1 cellular context compared by ENCODE assay signal in the genomic region with DNA sequence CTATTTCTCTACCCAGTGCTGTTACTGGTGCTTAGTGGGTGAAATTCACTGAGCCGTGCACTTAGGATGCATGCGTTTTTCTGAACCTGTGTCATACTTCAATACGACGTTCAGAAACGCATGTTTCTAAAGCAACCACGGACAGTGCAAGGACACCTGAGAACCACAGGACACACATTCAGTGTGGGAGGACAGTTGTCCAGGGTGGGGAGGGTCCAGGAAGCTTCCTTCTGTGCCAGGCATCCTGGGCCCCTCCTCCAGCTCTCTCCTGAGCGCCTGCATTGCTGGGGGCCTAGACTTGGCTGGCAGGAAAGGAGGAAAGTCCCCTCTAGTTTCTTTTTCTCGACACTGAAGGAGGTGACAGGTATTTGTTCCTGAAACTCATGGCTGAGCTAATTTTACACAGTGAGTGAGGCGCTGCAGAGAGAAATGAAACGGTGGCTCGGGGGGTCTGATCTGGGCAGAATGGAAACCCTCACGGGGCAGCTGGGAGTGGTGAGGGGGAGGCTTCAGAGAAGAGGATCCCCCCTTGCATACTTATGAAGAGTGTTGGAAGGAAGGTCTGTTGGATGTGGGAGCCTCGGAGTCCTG.
TF ChIP-seq lines count a peak whose summit lies in the region.

No MANE protein-coding gene starts in this region.

TF ChIP-seq in HepG2, 621 proteins besides CTCF, POLR2A, EP300 and RAD21 (continued from another document):
- TF ChIP-seq, protein P1, sequence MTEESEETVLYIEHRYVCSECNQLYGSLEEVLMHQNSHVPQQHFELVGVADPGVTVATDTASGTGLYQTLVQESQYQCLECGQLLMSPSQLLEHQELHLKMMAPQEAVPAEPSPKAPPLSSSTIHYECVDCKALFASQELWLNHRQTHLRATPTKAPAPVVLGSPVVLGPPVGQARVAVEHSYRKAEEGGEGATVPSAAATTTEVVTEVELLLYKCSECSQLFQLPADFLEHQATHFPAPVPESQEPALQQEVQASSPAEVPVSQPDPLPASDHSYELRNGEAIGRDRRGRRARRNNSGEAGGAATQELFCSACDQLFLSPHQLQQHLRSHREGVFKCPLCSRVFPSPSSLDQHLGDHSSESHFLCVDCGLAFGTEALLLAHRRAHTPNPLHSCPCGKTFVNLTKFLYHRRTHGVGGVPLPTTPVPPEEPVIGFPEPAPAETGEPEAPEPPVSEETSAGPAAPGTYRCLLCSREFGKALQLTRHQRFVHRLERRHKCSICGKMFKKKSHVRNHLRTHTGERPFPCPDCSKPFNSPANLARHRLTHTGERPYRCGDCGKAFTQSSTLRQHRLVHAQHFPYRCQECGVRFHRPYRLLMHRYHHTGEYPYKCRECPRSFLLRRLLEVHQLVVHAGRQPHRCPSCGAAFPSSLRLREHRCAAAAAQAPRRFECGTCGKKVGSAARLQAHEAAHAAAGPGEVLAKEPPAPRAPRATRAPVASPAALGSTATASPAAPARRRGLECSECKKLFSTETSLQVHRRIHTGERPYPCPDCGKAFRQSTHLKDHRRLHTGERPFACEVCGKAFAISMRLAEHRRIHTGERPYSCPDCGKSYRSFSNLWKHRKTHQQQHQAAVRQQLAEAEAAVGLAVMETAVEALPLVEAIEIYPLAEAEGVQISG (CRISPR knock-in tag; IDR thresholded peaks at IDR 0.05): no peak
- no peak for TF ChIP-seq ZNF746 (CRISPR knock-in tag; IDR thresholded peaks at IDR 0.05)
- TF ChIP-seq SIN3A (IDR thresholded peaks at IDR 0.05; ENCODE audit: borderline replicate concordance, low read depth, low read length): no peak
- TF ChIP-seq JUND (CRISPR knock-in tag; IDR thresholded peaks at IDR 0.05): no peak
- no peak for TF ChIP-seq PHF21A (CRISPR knock-in tag; IDR thresholded peaks at IDR 0.05)
- TF ChIP-seq, protein P2, sequence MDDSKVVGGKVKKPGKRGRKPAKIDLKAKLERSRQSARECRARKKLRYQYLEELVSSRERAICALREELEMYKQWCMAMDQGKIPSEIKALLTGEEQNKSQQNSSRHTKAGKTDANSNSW (CRISPR knock-in tag; IDR thresholded peaks at IDR 0.05; ENCODE audit: borderline replicate concordance): no peak
- TF ChIP-seq GZF1 (CRISPR knock-in tag; IDR thresholded peaks at IDR 0.05): no peak
- TF ChIP-seq ZC3H13 (CRISPR knock-in tag; IDR thresholded peaks at IDR 0.05): no peak
- TF ChIP-seq XRCC5 (optimal IDR thresholded peaks at IDR 0.05; ENCODE audit: low read length): no peak
- TF ChIP-seq KDM5B (CRISPR knock-in tag; IDR thresholded peaks at IDR 0.05; ENCODE audit: borderline replicate concordance): no peak
- TF ChIP-seq HOXA9 (CRISPR knock-in tag; IDR thresholded peaks at IDR 0.05; ENCODE audit: borderline replicate concordance): no peak
- no peak for TF ChIP-seq MTF2 (CRISPR knock-in tag; IDR thresholded peaks at IDR 0.05; ENCODE audit: borderline replicate concordance)
- TF ChIP-seq GFI1 (CRISPR knock-in tag; IDR thresholded peaks at IDR 0.05; ENCODE audit: borderline replicate concordance): no peak
- TF ChIP-seq ZFX (CRISPR knock-in tag; IDR thresholded peaks at IDR 0.05; ENCODE audit: low read depth): no peak
- TF ChIP-seq ZKSCAN5 (CRISPR knock-in tag; IDR thresholded peaks at IDR 0.05): no peak
- TF ChIP-seq ZFP62 (CRISPR knock-in tag; IDR thresholded peaks at IDR 0.05): no peak
